Comparison of ENCODE assay signal across 1 cellular context in genomic region chr18:79345366-79345765, GRCh38.
TF ChIP-seq lines count a peak whose summit lies in the region.

No MANE protein-coding gene starts in this region.

TF ChIP-seq in GM23338, 12 proteins besides CTCF, POLR2A, EP300 and RAD21:
- TF ChIP-seq CREB1 (CRISPR knock-in tag; IDR thresholded peaks at IDR 0.05; ENCODE audit: low read depth): no peak
- no peak for TF ChIP-seq ZNF114 (CRISPR knock-in tag; IDR thresholded peaks at IDR 0.05)
- no peak for TF ChIP-seq ZNF462 (CRISPR knock-in tag; IDR thresholded peaks at IDR 0.05)
- no peak for TF ChIP-seq JUNB (IDR thresholded peaks at IDR 0.05; ENCODE audit: unreplicated experiment)
- TF ChIP-seq NANOG (IDR thresholded peaks at IDR 0.05; ENCODE audit: borderline replicate concordance): no peak
- TF ChIP-seq POLR2AphosphoS5 (IDR thresholded peaks at IDR 0.05; ENCODE audit: low read depth): no peak
- no peak for TF ChIP-seq REST (IDR thresholded peaks at IDR 0.05; ENCODE audit: unreplicated experiment)
- no peak for TF ChIP-seq EZH2 (IDR thresholded peaks at IDR 0.05; ENCODE audit: low read depth, unreplicated experiment)
- TF ChIP-seq ZNF331 (CRISPR knock-in tag; IDR thresholded peaks at IDR 0.05; ENCODE audit: low read depth): no peak
- no peak for TF ChIP-seq EZH2phosphoT487 (IDR thresholded peaks at IDR 0.05; ENCODE audit: unreplicated experiment)
- no peak for TF ChIP-seq STAT1 (IDR thresholded peaks at IDR 0.05; ENCODE audit: unreplicated experiment)
- TF ChIP-seq ETS1 (IDR thresholded peaks at IDR 0.05): no peak
